Comparison of ENCODE assay signal across 18 cellular contexts in the genomic region with DNA sequence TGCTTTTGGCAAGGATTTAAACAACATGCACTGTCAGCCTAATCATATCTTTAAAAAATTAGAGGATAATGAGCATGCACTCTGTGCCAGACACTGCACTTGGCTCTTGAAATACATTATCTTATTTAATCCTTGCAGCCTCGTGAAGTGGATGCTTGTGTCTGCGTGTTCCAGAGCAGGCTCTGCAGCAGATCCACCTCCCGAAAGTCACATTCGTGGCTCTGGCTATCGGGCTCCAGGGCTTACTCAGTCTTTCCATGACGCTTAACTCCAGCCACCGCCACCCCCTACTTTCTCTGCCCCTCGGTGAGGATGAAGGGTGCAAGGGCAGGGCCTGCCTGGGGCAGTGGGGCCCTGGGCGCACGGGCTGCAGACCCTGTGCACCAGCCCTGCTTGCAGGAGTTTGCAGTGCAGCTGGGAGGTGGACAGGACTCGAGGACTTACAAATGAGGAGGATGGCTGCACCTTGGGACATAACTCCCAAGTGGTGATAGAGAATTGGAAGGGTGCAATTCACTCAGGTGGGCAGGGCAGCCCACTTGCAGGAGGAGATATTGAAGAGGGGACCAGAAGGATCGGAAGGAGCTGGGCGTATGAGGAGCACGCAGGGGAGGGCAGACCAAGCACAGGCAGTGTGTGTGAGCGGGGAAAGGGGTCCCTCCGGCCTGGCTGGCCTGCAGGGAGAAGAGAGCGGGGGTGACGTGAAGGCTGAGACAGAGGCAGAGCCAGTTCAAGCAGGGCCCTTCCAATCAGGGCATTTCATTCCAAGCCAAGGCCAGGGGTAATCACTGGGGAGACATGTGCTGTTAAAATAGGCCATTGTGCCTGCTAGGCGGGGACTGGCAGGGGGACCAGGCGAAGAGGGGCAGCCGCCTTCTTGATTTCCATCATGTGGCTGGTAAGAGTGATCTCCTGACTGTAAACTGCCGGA.
DNase-seq lines count a peak whose midpoint lies in the region; ATAC-seq and TF ChIP-seq lines count a peak whose summit lies in the region.
"Had no signal": no experiment of that assay in that cellular context is flagged by ENCODE, and none has a peak within 500 bp of the region (broad histone marks: within the 10 kb centered on the region; RNA-seq: fewer than 3 reads in every experiment).

No MANE protein-coding gene starts in this region.

- peaks cover 3% of the 10 kb centered on the region; the same call in 1 of the 2 replicates for H3K27me3 Mint-ChIP-seq in WTC11 (ENCODE audit: low read depth)
- H3K27me3 Mint-ChIP-seq: activated T-cell treated with anti-CD3 and anti-CD28 coated beads, Interleukin-2, amount 50 U/mL, for 24 hours had no signal

- no peaks in the 10 kb centered on the region for H3K4me1 Mint-ChIP-seq in WTC11
- H3K4me1 Mint-ChIP-seq: H9 had no signal

- peak in 1 of 4 donors; percentile 80 for TF ChIP-seq EP300 in sigmoid colon (IDR thresholded peaks at IDR 0.05)

- 84% methylated on average over 22 of the region's 22 CpGs for WGBS in sigmoid colon, 2 donors

- H3K27ac ChIP-seq in coronary artery (peak overlapping the region in 1 of 2 donors; percentile 15), sigmoid colon (peak overlapping the region in 1 of 4 donors; percentile 58), uterus (no peak overlapping the region)
- H3K27ac ChIP-seq: colonic mucosa, lower lobe of right lung, upper lobe of left lung had no signal

- no peak for ATAC-seq in WTC11
- ATAC-seq: lower lobe of right lung, T-cell had no signal

- H3K4me3 Mint-ChIP-seq in WTC11: no peak overlapping the region
- H3K4me3 Mint-ChIP-seq: activated T-cell treated with anti-CD3 and anti-CD28 coated beads, Interleukin-2, amount 50 U/mL, for 24 hours; H9; T-cell had no signal

- no peak for TF ChIP-seq POLR2A in sigmoid colon (IDR thresholded peaks at IDR 0.05)
- TF ChIP-seq POLR2A in uterus (IDR thresholded peaks at IDR 0.05): no peak

- H3K27me3 ChIP-seq in sigmoid colon: no peaks in the 10 kb centered on the region
- H3K27me3 ChIP-seq in uterus: no peaks in the 10 kb centered on the region
- H3K27me3 ChIP-seq: colonic mucosa, upper lobe of left lung had no signal

- H3K36me3 Mint-ChIP-seq in WTC11: no peaks in the 10 kb centered on the region
- H3K36me3 Mint-ChIP-seq: T-cell had no signal

- TF ChIP-seq CTCF in coronary artery (IDR thresholded peaks at IDR 0.05): no peak
- no peak for TF ChIP-seq CTCF in sigmoid colon (IDR thresholded peaks at IDR 0.05)
- no peak for TF ChIP-seq CTCF in WTC11 (IDR thresholded peaks at IDR 0.05)
- TF ChIP-seq CTCF in uterus (IDR thresholded peaks at IDR 0.05): no peak

- H3K36me3 ChIP-seq in sigmoid colon (no peaks in the 10 kb centered on the region), uterus (no peaks in the 10 kb centered on the region)
- H3K36me3 ChIP-seq: colonic mucosa, lower lobe of right lung, upper lobe of left lung had no signal

- CTCF ChIA-PET in WTC11 (lab: Charles Lee): no interaction called here

- no peak overlapping the region for H3K27ac Mint-ChIP-seq in WTC11
- H3K27ac Mint-ChIP-seq: activated T-cell treated with anti-CD3 and anti-CD28 coated beads, Interleukin-2, amount 50 U/mL, for 24 hours; T-cell had no signal

- H3K9me3 Mint-ChIP-seq in WTC11: no peaks in the 10 kb centered on the region
- H3K9me3 Mint-ChIP-seq: activated T-cell treated with anti-CD3 and anti-CD28 coated beads, Interleukin-2, amount 50 U/mL, for 24 hours; T-cell had no signal

- no peaks in the 10 kb centered on the region for H3K9me3 ChIP-seq in sigmoid colon
- no peaks in the 10 kb centered on the region for H3K9me3 ChIP-seq in uterus
- H3K9me3 ChIP-seq: colonic mucosa, lower lobe of right lung, upper lobe of left lung had no signal

- intact Hi-C loops in sigmoid colon (cut with DNase I): no loop called here
- intact Hi-C loops in uterus (cut with DNase I; ENCODE audit: low total_unique reads): no loop called here

- no peak overlapping the region for H3K4me3 ChIP-seq in coronary artery
- no peak overlapping the region for H3K4me3 ChIP-seq in sigmoid colon
- no peak overlapping the region for H3K4me3 ChIP-seq in uterus
- H3K4me3 ChIP-seq: colonic mucosa, lower lobe of right lung, upper lobe of left lung had no signal

- peaks cover 0 to 20% (median 16%) of the 10 kb centered on the region in 4 donors for H3K4me1 ChIP-seq in sigmoid colon
- peaks cover 0 to 7% of the 10 kb centered on the region in 2 donors for H3K4me1 ChIP-seq in uterus
- H3K4me1 ChIP-seq: colonic mucosa, lower lobe of right lung, upper lobe of left lung had no signal

- DNase-seq in DMS79 treated with DMSO at 0.1 percent for 48 hours (lab: John Stamatoyannopoulos, UW) (peak; percentile 26), coronary artery (ENCODE audit: low spot score) (peak; percentile 73), left kidney (ENCODE audit: low read depth, low spot score) (peak; percentile 30), sigmoid colon (peak; percentile 61), medulla oblongata (ENCODE audit: extremely low spot score) (no peak), WTC11 (ENCODE audit: low spot score) (no peak), uterus (no peak), NCI-H510A treated with DMSO at 0.1 percent for 48 hours (lab: John Stamatoyannopoulos, UW) (no peak)
- DNase-seq: activated CD4-positive, alpha-beta T cell treated with anti-CD3 and anti-CD28 coated beads, Interleukin-2, amount 50 U/mL, for 1 hour; activated naive CD4-positive, alpha-beta T cell treated with anti-CD3 and anti-CD28 coated beads, Interleukin-2, amount 50 U/mL, for 16 hours; activated T-cell treated with anti-CD3 and anti-CD28 coated beads, Interleukin-2, amount 50 U/mL, for 24 hours; colonic mucosa; lower lobe of right lung; NCI-H1694; NCI-H345; T-cell had no signal

- POLR2A ChIA-PET in WTC11 (lab: Charles Lee): no interaction called here

TF ChIP-seq in WTC11, 78 proteins besides CTCF, POLR2A, EP300 and RAD21:
- TF ChIP-seq SMAD4 (CRISPR knock-in tag; IDR thresholded peaks at IDR 0.05): no peak
- no peak for TF ChIP-seq ZNF317 (CRISPR knock-in tag; IDR thresholded peaks at IDR 0.05; ENCODE audit: borderline replicate concordance, low read depth)
- no peak for TF ChIP-seq PRRX2 (CRISPR knock-in tag; IDR thresholded peaks at IDR 0.05)
- no peak for TF ChIP-seq ZNF219 (CRISPR knock-in tag; IDR thresholded peaks at IDR 0.05; ENCODE audit: borderline replicate concordance)
- TF ChIP-seq, protein P1, sequence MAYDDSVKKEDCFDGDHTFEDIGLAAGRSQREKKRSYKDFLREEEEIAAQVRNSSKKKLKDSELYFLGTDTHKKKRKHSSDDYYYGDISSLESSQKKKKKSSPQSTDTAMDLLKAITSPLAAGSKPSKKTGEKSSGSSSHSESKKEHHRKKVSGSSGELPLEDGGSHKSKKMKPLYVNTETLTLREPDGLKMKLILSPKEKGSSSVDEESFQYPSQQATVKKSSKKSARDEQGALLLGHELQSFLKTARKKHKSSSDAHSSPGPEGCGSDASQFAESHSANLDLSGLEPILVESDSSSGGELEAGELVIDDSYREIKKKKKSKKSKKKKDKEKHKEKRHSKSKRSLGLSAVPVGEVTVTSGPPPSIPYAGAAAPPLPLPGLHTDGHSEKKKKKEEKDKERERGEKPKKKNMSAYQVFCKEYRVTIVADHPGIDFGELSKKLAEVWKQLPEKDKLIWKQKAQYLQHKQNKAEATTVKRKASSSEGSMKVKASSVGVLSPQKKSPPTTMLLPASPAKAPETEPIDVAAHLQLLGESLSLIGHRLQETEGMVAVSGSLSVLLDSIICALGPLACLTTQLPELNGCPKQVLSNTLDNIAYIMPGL (CRISPR knock-in tag; IDR thresholded peaks at IDR 0.05): no peak

Comparison
In these comparisons a context has a peak if more than half of its experiments do, and no peak if none do; other contexts are left out.
1. DNase-seq: peak in DMS79 treated with DMSO at 0.1 percent for 48 hours (single experiment), coronary artery (single experiment), left kidney (single experiment) and sigmoid colon (single experiment); none in medulla oblongata (single experiment), WTC11 (single experiment), uterus (0 of 2) and NCI-H510A treated with DMSO at 0.1 percent for 48 hours (single experiment).